Comparison of ENCODE assay signal across 16 cellular contexts in the genomic region with DNA sequence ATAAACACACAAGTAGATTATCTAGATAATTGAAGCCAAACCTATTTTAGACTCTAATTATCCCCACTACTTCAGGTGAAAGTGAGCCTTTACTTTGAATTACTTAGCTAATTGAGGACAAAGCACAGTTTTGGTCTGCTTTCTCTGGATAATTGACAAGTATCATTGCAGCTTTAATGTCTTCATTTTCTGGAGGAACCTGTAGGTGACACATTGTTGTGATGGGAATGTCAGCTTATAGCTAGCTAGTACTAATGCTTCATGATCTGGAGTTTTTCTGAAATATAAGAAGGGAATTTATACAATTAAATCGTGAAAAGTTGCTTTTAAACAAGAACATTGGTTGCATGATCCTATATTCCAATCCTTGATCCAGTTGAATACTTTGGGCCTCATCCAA.
A peak's percentile ranks its signal among the peaks of the same experiment; 100 is the strongest.
DNase-seq lines count a peak whose midpoint lies in the region; FAIRE-seq and TF ChIP-seq lines count a peak whose summit lies in the region.
"Had no signal": no experiment of that assay in that cellular context is flagged by ENCODE, and none has a peak within 500 bp of the region (broad histone marks: within the 10 kb centered on the region; RNA-seq: fewer than 3 reads in every experiment).

No MANE protein-coding gene starts in this region.

- H3K4me3 ChIP-seq in endothelial cell of umbilical vein (replicated peaks in 1 of 3; ENCODE audit: insufficient read depth in 1 of 3, low read depth in 1 of 3, low read length in 3 of 3) (no peak overlapping the region), parathyroid adenoma (ENCODE audit: low read depth, low read length) (no peak overlapping the region)
- H3K4me3 ChIP-seq: BLaER1, GM23338 had no signal

- H3K4me2 ChIP-seq in endothelial cell of umbilical vein (ENCODE audit: insufficient read depth, low read length), result no peak overlapping the region
- H3K4me2 ChIP-seq in parathyroid adenoma (ENCODE audit: low read length), result no peak overlapping the region
- H3K4me2 ChIP-seq: BLaER1, GM23338 had no signal

- H3K4me1 ChIP-seq in endothelial cell of umbilical vein (ENCODE audit: control insufficient read depth, extremely low read depth, insufficient read depth, low read length) (no peaks in the 10 kb centered on the region), parathyroid adenoma (peaks cover 23% of the 10 kb centered on the region)
- H3K4me1 ChIP-seq: BLaER1 had no signal

- no peak overlapping the region for H3K27ac ChIP-seq in endothelial cell of umbilical vein (ENCODE audit: insufficient read depth, low read depth, low read length)
- H3K27ac ChIP-seq in parathyroid adenoma, result peak overlapping the region; percentile 15
- H3K27ac ChIP-seq: 22Rv1, BLaER1 had no signal

- BruUV-seq in endothelial cell of umbilical vein (replicated peaks; lab: Mats Ljungman, UMichigan), result no TSS peak

- H3K9ac ChIP-seq in endothelial cell of umbilical vein (replicated peaks; ENCODE audit: extremely low read depth, insufficient read depth, low read length) (no peak overlapping the region), parathyroid adenoma (no peak overlapping the region)
- H3K9ac ChIP-seq: BLaER1 had no signal

- DNase-seq in NCI-H1436 (lab: John Stamatoyannopoulos, UW), result peak; percentile 14
- DNase-seq in NCI-H1436 treated with DMSO at 0.1 percent for 48 hours (lab: John Stamatoyannopoulos, UW), result no peak
- peak; percentile 21 for DNase-seq in NCI-H146 (lab: John Stamatoyannopoulos, UW)
- no peak for DNase-seq in endothelial cell of umbilical vein (ENCODE audit: low read depth, low spot score)
- no peak for DNase-seq in GM12892 (ENCODE audit: insufficient read length)
- DNase-seq in NK-92 treated with Interleukin-12 subunit alpha and Interleukin-12 subunit beta, amount 100 ng/mL, for 24 hours (lab: John Stamatoyannopoulos, UW), result no peak
- DNase-seq: AML-193; Caco-2; CD8-positive, alpha-beta memory T cell; DND-41; GDM1; H7 had no signal

- H3K36me3 ChIP-seq in endothelial cell of umbilical vein (ENCODE audit: control insufficient read depth in 2 of 2, extremely low read depth in 1 of 2, insufficient read depth in 2 of 2, low read length in 2 of 2), result no peaks in the 10 kb centered on the region
- no peaks in the 10 kb centered on the region for H3K36me3 ChIP-seq in parathyroid adenoma (ENCODE audit: control insufficient read depth, insufficient read depth, low read length)
- H3K36me3 ChIP-seq: BLaER1 had no signal

- CTCF ChIA-PET in endothelial cell of umbilical vein (lab: Charles Lee), result interaction anchor here (1.5 kb wide), 1 partner anchor 8 kb away, joined by 4 read pairs; no protein-coding TSS in a partner anchor

- no peak for TF ChIP-seq CTCF in endothelial cell of umbilical vein (IDR thresholded peaks at IDR 0.05; ENCODE audit: extremely low read depth in 1 of 2, insufficient read depth in 1 of 2, low read depth in 1 of 2, low read length in 2 of 2)
- TF ChIP-seq CTCF in parathyroid adenoma (IDR thresholded peaks at IDR 0.05), result no peak

- H3K9me3 ChIP-seq in endothelial cell of umbilical vein (replicated peaks; ENCODE audit: control insufficient read depth, insufficient read depth, low read length) (no peaks in the 10 kb centered on the region), parathyroid adenoma (ENCODE audit: control insufficient read depth, low read length) (no peaks in the 10 kb centered on the region)

- no peak for TF ChIP-seq POLR2A in endothelial cell of umbilical vein (IDR thresholded peaks at IDR 0.05; ENCODE audit: low read depth, low read length)
- no peak for TF ChIP-seq POLR2A in GM12892 (IDR thresholded peaks at IDR 0.05; ENCODE audit: low read depth, low read length)

- H3K27me3 ChIP-seq in endothelial cell of umbilical vein (ENCODE audit: control insufficient read depth in 2 of 2, insufficient read depth in 2 of 2, low read length in 2 of 2), result no peaks in the 10 kb centered on the region
- no peaks in the 10 kb centered on the region for H3K27me3 ChIP-seq in parathyroid adenoma (ENCODE audit: control insufficient read depth, insufficient read depth, low read length)
- H3K27me3 ChIP-seq: BLaER1 had no signal

- intact Hi-C loops in endothelial cell of umbilical vein (cut with micrococcal nuclease), result no loop called here

- H3K79me2 ChIP-seq in endothelial cell of umbilical vein (ENCODE audit: control insufficient read depth, insufficient read depth, low read length) (no peaks in the 10 kb centered on the region), parathyroid adenoma (no peaks in the 10 kb centered on the region)

- POLR2A ChIA-PET in endothelial cell of umbilical vein (lab: Charles Lee), result no interaction called here

- no peak overlapping the region for H2AFZ ChIP-seq in endothelial cell of umbilical vein (ENCODE audit: low read depth, low read length)
- peak overlapping the region; percentile 55 for H2AFZ ChIP-seq in parathyroid adenoma
- H2AFZ ChIP-seq: GM23338 had no signal

- H4K20me1 ChIP-seq in endothelial cell of umbilical vein (replicated peaks; ENCODE audit: control insufficient read depth, extremely low read depth, insufficient read depth, low read length), result no peaks in the 10 kb centered on the region
- H4K20me1 ChIP-seq: BLaER1 had no signal

- dilution Hi-C loops in endothelial cell of umbilical vein (cut with MboI; ENCODE audit: extremely low pct_ligation_motif_present, low sequenced_read_pairs), result no loop called here

- no peaks in the 10 kb centered on the region for H3K9me1 ChIP-seq in endothelial cell of umbilical vein (replicated peaks; ENCODE audit: control insufficient read depth, extremely low read depth, insufficient read depth, low read length)

- FAIRE-seq in endothelial cell of umbilical vein (lab: Jason Lieb, UNC) (peak; percentile 50), GM12892 (lab: Jason Lieb, UNC) (no peak)

TF ChIP-seq in endothelial cell of umbilical vein, 7 proteins besides CTCF, POLR2A, EP300 and RAD21:
- TF ChIP-seq MYC (IDR thresholded peaks at IDR 0.05; ENCODE audit: low read depth, low read length), result no peak
- TF ChIP-seq MAX (IDR thresholded peaks at IDR 0.05; ENCODE audit: insufficient read depth, insufficient read length), result no peak
- TF ChIP-seq FOS (IDR thresholded peaks at IDR 0.05; ENCODE audit: borderline replicate concordance, insufficient read depth, low read length), result no peak
- TF ChIP-seq POLR2AphosphoS5 (IDR thresholded peaks at IDR 0.05; ENCODE audit: insufficient read depth, low read depth, low read length), result no peak
- no peak for TF ChIP-seq JUN (IDR thresholded peaks at IDR 0.05; ENCODE audit: borderline replicate concordance, insufficient read depth, insufficient read length, low read depth)
- TF ChIP-seq EZH2 (IDR thresholded peaks at IDR 0.05; ENCODE audit: borderline replicate concordance, low read depth, low read length, severe bottlenecking), result no peak
- TF ChIP-seq GATA2 (IDR thresholded peaks at IDR 0.05; ENCODE audit: insufficient read depth, insufficient read length, low read depth, low read length), result no peak

Comparison
In these comparisons a context has a peak if more than half of its experiments do, and no peak if none do; other contexts are left out.
1. DNase-seq: peak in NCI-H1436 (single experiment) and NCI-H146 (single experiment); none in NCI-H1436 treated with DMSO at 0.1 percent for 48 hours (single experiment), endothelial cell of umbilical vein (single experiment), GM12892 (single experiment) and NK-92 treated with Interleukin-12 subunit alpha and Interleukin-12 subunit beta, amount 100 ng/mL, for 24 hours (single experiment).